In genomic region chr2:219441451-219442205, GRCh38 we compare ENCODE assay signal across 8 cellular contexts. TPM values are rescaled to one million over a fixed set of nuclear protein-coding genes. Genes with fewer than 3 reads are reported as not detected.
DNase-seq lines count a peak whose midpoint lies in the region; ATAC-seq and TF ChIP-seq lines count a peak whose summit lies in the region.

No MANE protein-coding gene starts in this region.

- no peaks in the 10 kb centered on the region for H3K36me3 Mint-ChIP-seq in IgD-negative memory B cell
- H3K36me3 Mint-ChIP-seq in activated CD4-positive, alpha-beta T cell treated with anti-CD3 and anti-CD28 coated beads, Interleukin-2, amount 10 ng/mL, durations not matched to agents 7 days and 5 days (ENCODE audit: low read depth) = no peaks in the 10 kb centered on the region

- ATAC-seq in lung (ENCODE audit: insufficient read depth, low FRiP score) (peak; percentile 13), GM18909 (IDR thresholded peaks at IDR 0.05; ENCODE audit: poor library complexity, unreplicated experiment) (no peak), HG02973 (IDR thresholded peaks at IDR 0.05; ENCODE audit: unreplicated experiment) (no peak)

- no peak overlapping the region for H3K27ac Mint-ChIP-seq in IgD-negative memory B cell
- H3K27ac Mint-ChIP-seq in activated CD4-positive, alpha-beta T cell treated with anti-CD3 and anti-CD28 coated beads, Interleukin-2, amount 10 ng/mL, durations not matched to agents 7 days and 5 days = no peak overlapping the region

- CTCF ChIA-PET in activated CD4-positive, alpha-beta T cell treated with anti-CD3 and anti-CD28 coated beads, Interleukin-2, amount 10 ng/mL, durations not matched to agents 7 days and 5 days (lab: Charles Lee) = interaction anchor here (1.1 to 1.7 kb wide), 2 partner anchors 37 to 68 kb away, joined by 3 read pairs; no protein-coding TSS in a partner anchor

- no peaks in the 10 kb centered on the region for H3K9me3 Mint-ChIP-seq in IgD-negative memory B cell
- no peaks in the 10 kb centered on the region for H3K9me3 Mint-ChIP-seq in activated CD4-positive, alpha-beta T cell treated with anti-CD3 and anti-CD28 coated beads, Interleukin-2, amount 10 ng/mL, durations not matched to agents 7 days and 5 days

- H3K4me3 ChIP-seq in BE2C (ENCODE audit: low read depth, low read length) = peak overlapping the region; percentile 63
- H3K4me3 ChIP-seq in ectodermal cell (ENCODE audit: insufficient read depth, low read depth, low read length) = peak overlapping the region; percentile 44
- no peak overlapping the region for H3K4me3 ChIP-seq in lung

- WGBS in ectodermal cell, 2 experiments = 2 to 3% methylated on average over 67 to 68 of the region's 68 CpGs
- WGBS in lung, 2 donors = 2 to 3% methylated on average over 20 to 68 of the region's 68 CpGs

- H3K27me3 ChIP-seq in BE2C = no peaks in the 10 kb centered on the region
- H3K27me3 ChIP-seq in ectodermal cell (ENCODE audit: control insufficient read depth, insufficient read depth, low read length, poor library complexity, severe bottlenecking) = peaks cover 44% of the 10 kb centered on the region
- H3K27me3 ChIP-seq in lung (ENCODE audit: control insufficient read depth, insufficient read depth) = peaks cover under 1% of the 10 kb centered on the region

- peak; percentile 82 for DNase-seq in BE2C
- peak; percentile 47 for DNase-seq in activated CD4-positive, alpha-beta T cell treated with anti-CD3 and anti-CD28 coated beads, Interleukin-2, amount 10 ng/mL, durations not matched to agents 7 days and 5 days
- DNase-seq in lung (ENCODE audit: low spot score) = no peak
- peak; percentile 14 to 30 for DNase-seq in stimulated activated CD8-positive, alpha-beta memory T cell treated with anti-CD3 and anti-CD28 coated beads, Interleukin-7, amount 100 ng/mL, for 1 hour (ENCODE audit: low read depth in 2 of 2)

- peaks cover 27% of the 10 kb centered on the region for H3K4me1 ChIP-seq in BE2C
- H3K4me1 ChIP-seq in ectodermal cell (ENCODE audit: control insufficient read depth, insufficient read depth, low read length) = peaks cover 23% of the 10 kb centered on the region
- H3K4me1 ChIP-seq in lung (ENCODE audit: control insufficient read depth in 2 of 2, insufficient read depth in 2 of 2, low read length in 2 of 2) = peaks cover 0 to 5% of the 10 kb centered on the region in 2 donors

- H3K9me3 ChIP-seq in BE2C (no peaks in the 10 kb centered on the region), ectodermal cell (ENCODE audit: control insufficient read depth, low read length) (no peaks in the 10 kb centered on the region), lung (ENCODE audit: control insufficient read depth in 2 of 2, insufficient read depth in 1 of 2, low read length in 1 of 2) (no peaks in the 10 kb centered on the region)

- H3K27ac ChIP-seq in ectodermal cell (ENCODE audit: insufficient read depth, low read depth, low read length, poor library complexity, severe bottlenecking) = no peak overlapping the region
- H3K27ac ChIP-seq in lung (ENCODE audit: low read depth in 1 of 2, low read length in 1 of 2) = peak overlapping the region in 1 of 2 donors; percentile 94

- peak overlapping the region; percentile 36 to 92 (median 80) for H3K4me3 Mint-ChIP-seq in IgD-negative memory B cell
- H3K4me3 Mint-ChIP-seq in activated CD4-positive, alpha-beta T cell treated with anti-CD3 and anti-CD28 coated beads, Interleukin-2, amount 10 ng/mL, durations not matched to agents 7 days and 5 days = peak overlapping the region; percentile 38

- H3K4me1 Mint-ChIP-seq in IgD-negative memory B cell = peaks cover 3 to 7% (median 5%) of the 10 kb centered on the region in 3 donors
- H3K4me1 Mint-ChIP-seq in activated CD4-positive, alpha-beta T cell treated with anti-CD3 and anti-CD28 coated beads, Interleukin-2, amount 10 ng/mL, durations not matched to agents 7 days and 5 days = peaks cover 13% of the 10 kb centered on the region

- POLR2A ChIA-PET in activated CD4-positive, alpha-beta T cell treated with anti-CD3 and anti-CD28 coated beads, Interleukin-2, amount 10 ng/mL, durations not matched to agents 7 days and 5 days (lab: Charles Lee) = no interaction called here

- H3K36me3 ChIP-seq in BE2C (peaks cover 8% of the 10 kb centered on the region; the same call in 1 of the 2 replicates), ectodermal cell (ENCODE audit: control insufficient read depth, insufficient read depth, low read length) (no peaks in the 10 kb centered on the region), lung (ENCODE audit: control insufficient read depth in 2 of 2, insufficient read depth in 2 of 2, low read length in 2 of 2) (no peaks in the 10 kb centered on the region)

- TF ChIP-seq CTCF in BE2C (IDR thresholded peaks at IDR 0.05; ENCODE audit: low read depth, low read length) (no peak), lung (IDR thresholded peaks at IDR 0.05; ENCODE audit: control extremely low read depth, extremely low read depth) (no peak)

- H3K27me3 Mint-ChIP-seq in IgD-negative memory B cell = peaks cover 28% of the 10 kb centered on the region
- peaks cover 30% of the 10 kb centered on the region for H3K27me3 Mint-ChIP-seq in activated CD4-positive, alpha-beta T cell treated with anti-CD3 and anti-CD28 coated beads, Interleukin-2, amount 10 ng/mL, durations not matched to agents 7 days and 5 days

RNA-seq across cellular contexts. Expression of gene SPEG, which starts 7.0 kb away (rescaled TPM):
- polyA plus RNA-seq in BE2C (2012; ENCODE audit: insufficient read depth, insufficient read length, low read depth) = 269 TPM
- polyA plus RNA-seq in IgD-negative memory B cell = not detected
- total RNA-seq in activated CD4-positive, alpha-beta T cell treated with anti-CD3 and anti-CD28 coated beads, Interleukin-2, amount 10 ng/mL, durations not matched to agents 7 days and 5 days = 1 to 10 TPM; 2.0 to 2.6 TPM
- 19.7 TPM for polyA plus RNA-seq in ectodermal cell (2013, experiment 1 of 4)
- 20.8 TPM for polyA plus RNA-seq in ectodermal cell (2013, experiment 2 of 4)
- polyA plus RNA-seq in ectodermal cell (2013, experiment 3 of 4) = 19.4 TPM
- 25.0 TPM for polyA plus RNA-seq in ectodermal cell (2013, experiment 4 of 4)
- 10 to 100 TPM in 1 of 2 donors, 1 to 10 TPM in 1; 8.7 to 15.6 TPM for total RNA-seq in lung
- polyA plus RNA-seq in lung = 10 to 100 TPM in 1 of 2 donors, 1 to 10 TPM in 1; 3.7 to 10.5 TPM

RNA-seq across cellular contexts. Expression of gene DES, which starts 23.5 kb away (rescaled TPM):
- polyA plus RNA-seq in BE2C (2012; ENCODE audit: insufficient read depth, insufficient read length, low read depth) = 1.5 TPM
- polyA plus RNA-seq in IgD-negative memory B cell (not detected), lung (100 to 1,000 TPM in 1 of 2 donors, 10 to 100 TPM in 1; 27.2 to 108 TPM)
- not detected for total RNA-seq in activated CD4-positive, alpha-beta T cell treated with anti-CD3 and anti-CD28 coated beads, Interleukin-2, amount 10 ng/mL, durations not matched to agents 7 days and 5 days
- polyA plus RNA-seq in ectodermal cell (2013, experiment 1 of 4) = 0.65 TPM
- 0.57 TPM for polyA plus RNA-seq in ectodermal cell (2013, experiment 2 of 4)
- polyA plus RNA-seq in ectodermal cell (2013, experiment 3 of 4) = 1.0 TPM
- polyA plus RNA-seq in ectodermal cell (2013, experiment 4 of 4) = 0.45 TPM
- total RNA-seq in lung = 10 to 100 TPM; 23.9 to 88.7 TPM

RNA-seq across cellular contexts. Expression of gene DNPEP, which starts 53.9 kb away (rescaled TPM):
- polyA plus RNA-seq in BE2C (2012; ENCODE audit: insufficient read depth, insufficient read length, low read depth) = 70.7 TPM
- polyA plus RNA-seq in IgD-negative memory B cell (49.9 TPM), lung (10 to 100 TPM; 82.9 to 89.7 TPM)
- 10 to 100 TPM; 58.8 to 64.9 TPM for total RNA-seq in activated CD4-positive, alpha-beta T cell treated with anti-CD3 and anti-CD28 coated beads, Interleukin-2, amount 10 ng/mL, durations not matched to agents 7 days and 5 days
- 47.8 TPM for polyA plus RNA-seq in ectodermal cell (2013, experiment 1 of 4)
- polyA plus RNA-seq in ectodermal cell (2013, experiment 2 of 4) = 35.3 TPM
- polyA plus RNA-seq in ectodermal cell (2013, experiment 3 of 4) = 33.0 TPM
- polyA plus RNA-seq in ectodermal cell (2013, experiment 4 of 4) = 36.0 TPM
- 10 to 100 TPM; 73.7 to 78.6 TPM for total RNA-seq in lung

RNA-seq across cellular contexts. Expression of gene GMPPA, which starts 57.1 kb away (rescaled TPM):
- polyA plus RNA-seq in BE2C (2012; ENCODE audit: insufficient read depth, insufficient read length, low read depth) = 93.8 TPM
- polyA plus RNA-seq in IgD-negative memory B cell (24.4 TPM), lung (10 to 100 TPM; 30.7 to 46.6 TPM)
- 10 to 100 TPM; 34.5 to 40.5 TPM for total RNA-seq in activated CD4-positive, alpha-beta T cell treated with anti-CD3 and anti-CD28 coated beads, Interleukin-2, amount 10 ng/mL, durations not matched to agents 7 days and 5 days
- 25.1 TPM for polyA plus RNA-seq in ectodermal cell (2013, experiment 1 of 4)
- polyA plus RNA-seq in ectodermal cell (2013, experiment 2 of 4) = 26.5 TPM
- 20.1 TPM for polyA plus RNA-seq in ectodermal cell (2013, experiment 3 of 4)
- polyA plus RNA-seq in ectodermal cell (2013, experiment 4 of 4) = 19.6 TPM
- total RNA-seq in lung = 10 to 100 TPM; 18.8 to 48.9 TPM

Comparison
In these comparisons a context has a peak if more than half of its experiments do, and no peak if none do; other contexts are left out.
1. RNA of gene DES, which starts 23.5 kb away (total RNA-seq): 23.9 to 88.7 TPM in lung; not detected in activated CD4-positive, alpha-beta T cell treated with anti-CD3 and anti-CD28 coated beads, Interleukin-2, amount 10 ng/mL, durations not matched to agents 7 days and 5 days; every median in the first group is over 10 times any median in the second.